In the genomic region with DNA sequence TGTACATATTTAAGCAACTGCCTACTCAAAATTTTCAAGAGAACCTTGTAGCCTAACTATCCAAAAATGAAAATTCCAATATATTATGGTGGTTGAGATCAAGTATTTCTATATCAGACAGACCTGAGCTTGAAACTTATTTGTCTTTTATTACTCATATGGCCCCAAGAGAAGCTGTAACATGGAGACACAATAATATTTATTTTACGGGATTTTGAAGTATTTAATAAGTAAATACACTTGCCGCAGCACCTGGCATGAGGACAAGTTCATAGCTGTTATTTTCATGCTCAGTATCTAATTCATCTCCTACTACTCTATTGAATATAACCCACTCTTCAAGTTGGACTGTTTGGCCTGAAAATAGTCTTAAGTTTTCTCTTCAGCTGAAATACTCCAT, we compare ENCODE assay signal across 9 cellular contexts. TPM values are rescaled to one million over a fixed set of nuclear protein-coding genes. Genes with fewer than 3 reads are reported as not detected.
DNase-seq lines count a peak whose midpoint lies in the region; ATAC-seq and TF ChIP-seq lines count a peak whose summit lies in the region.
"Had no signal": no experiment of that assay in that cellular context is flagged by ENCODE, and none has a peak within 500 bp of the region (broad histone marks: within the 10 kb centered on the region; RNA-seq: fewer than 3 reads in every experiment).

No MANE protein-coding gene starts in this region.

- H3K4me1 ChIP-seq in left ventricle myocardium inferior = peaks cover 77% of the 10 kb centered on the region
- H3K4me1 ChIP-seq in muscle layer of colon (ENCODE audit: insufficient read depth, low read length) = peaks cover 24% of the 10 kb centered on the region

- no peaks in the 10 kb centered on the region for H3K36me3 ChIP-seq in left ventricle myocardium inferior
- H3K36me3 ChIP-seq in muscle layer of colon (ENCODE audit: insufficient read depth, low read length) = no peaks in the 10 kb centered on the region

- intact Hi-C loops in left ventricle myocardium inferior (cut with micrococcal nuclease) (no loop called here), Right ventricle myocardium superior (cut with DNase I) (no loop called here)

- no peak for TF ChIP-seq CTCF in left ventricle myocardium inferior (IDR thresholded peaks at IDR 0.05; ENCODE audit: borderline replicate concordance)
- TF ChIP-seq CTCF in HFFc6 (IDR thresholded peaks at IDR 0.05) = no peak

- H3K9ac ChIP-seq in muscle layer of colon (ENCODE audit: low read length) = no peak overlapping the region

- H3K4me3 ChIP-seq in left ventricle myocardium inferior = peak overlapping the region; percentile 60
- peak overlapping the region in 1 of 2 donors; percentile 59 for H3K4me3 ChIP-seq in muscle layer of colon (ENCODE audit: low read depth in 1 of 2, low read length in 2 of 2)

- H3K9me3 ChIP-seq in left ventricle myocardium inferior (replicated peaks) (no peaks in the 10 kb centered on the region), muscle layer of colon (ENCODE audit: low read length) (no peaks in the 10 kb centered on the region)

- H3K27me3 ChIP-seq in left ventricle myocardium inferior (ENCODE audit: low read depth) = no peaks in the 10 kb centered on the region
- H3K27me3 ChIP-seq in muscle layer of colon (ENCODE audit: control insufficient read depth in 1 of 2, insufficient read depth in 2 of 2, low read length in 2 of 2) = no peaks in the 10 kb centered on the region

- H3K36me3 Mint-ChIP-seq in HFFc6 (ENCODE audit: low read depth) = peaks cover 43% of the 10 kb centered on the region
- H3K36me3 Mint-ChIP-seq: IgD-negative memory B cell had no signal

- H3K9me3 Mint-ChIP-seq in HFFc6 = no peaks in the 10 kb centered on the region
- H3K9me3 Mint-ChIP-seq: IgD-negative memory B cell had no signal

- no peak overlapping the region for H3K27ac Mint-ChIP-seq in HFFc6
- H3K27ac Mint-ChIP-seq: IgD-negative memory B cell had no signal

- no peak for DNase-seq in left ventricle myocardium inferior
- no peak for DNase-seq in Right ventricle myocardium superior
- no peak for DNase-seq in ecto neural progenitor cell (ENCODE audit: low spot score)
- no peak for DNase-seq in HFFc6
- DNase-seq in NCI-H1417 treated with DMSO at 0.1 percent for 48 hours (lab: John Stamatoyannopoulos, UW) = no peak

- peaks cover under 1% of the 10 kb centered on the region for H3K27me3 Mint-ChIP-seq in HFFc6 (ENCODE audit: insufficient read depth)
- H3K27me3 Mint-ChIP-seq: IgD-negative memory B cell had no signal

- peaks cover 54% of the 10 kb centered on the region for H3K4me1 Mint-ChIP-seq in HFFc6 (ENCODE audit: low read depth)

- H3K27ac ChIP-seq in left ventricle myocardium inferior (replicated peaks) (peak overlapping the region; percentile 87), cingulate gyrus (ENCODE audit: low read depth, low read length) (peak overlapping the region; percentile 76), muscle layer of colon (ENCODE audit: low read depth, low read length) (peak overlapping the region; percentile 13)

- ATAC-seq in Right ventricle myocardium superior (ENCODE audit: poor library complexity) (no peak), GM21723 (IDR thresholded peaks at IDR 0.05; ENCODE audit: unreplicated experiment) (no peak)

- H3K4me3 Mint-ChIP-seq in HFFc6 = no peak overlapping the region

RNA-seq across cellular contexts. Expression of a gene that starts 28.0 kb away (rescaled TPM):
- total RNA-seq in left ventricle myocardium inferior (18.4 TPM), Right ventricle myocardium superior (27.9 TPM)
- total RNA-seq in HFFc6 (2021; fragmentation: NEBNext Ultra II Directional; extraction: Animal tissue kit (Norgen Biotek cat#: 25700)) = 100 to 1,000 TPM in 3 of 6 experiments, 10 to 100 TPM in 3; 92.8 to 104 (median 97.3) TPM

Comparison
In these comparisons a context has a peak if more than half of its experiments do, and no peak if none do; other contexts are left out.
1. H3K27ac ChIP-seq: peak in every context shown above with its lines; median percentile 87 in left ventricle myocardium inferior; 76 in cingulate gyrus; 13 in muscle layer of colon.